Comparison of ENCODE assay signal across 13 cellular contexts in the genomic region with DNA sequence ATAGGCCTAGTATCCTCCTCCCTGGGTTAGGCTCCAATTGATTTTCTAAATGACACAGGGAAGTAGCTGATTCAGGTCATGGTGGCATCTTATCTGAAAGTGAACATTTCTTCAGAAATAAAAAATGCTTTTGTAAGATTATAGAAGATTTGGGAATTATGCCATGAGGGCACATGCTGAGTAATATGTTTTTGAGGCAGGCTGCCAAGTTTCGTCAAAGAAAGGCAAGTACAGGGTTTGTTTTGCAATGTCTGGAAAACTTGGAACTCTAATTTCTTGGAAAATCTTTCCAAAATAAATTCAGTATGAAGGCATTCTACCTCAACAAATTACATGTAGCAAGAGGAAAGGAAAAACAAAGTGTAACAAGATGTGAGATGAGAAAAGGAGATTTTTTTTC.
DNase-seq lines count a peak whose midpoint lies in the region; ATAC-seq, FAIRE-seq and TF ChIP-seq lines count a peak whose summit lies in the region.
"Had no signal": no experiment of that assay in that cellular context is flagged by ENCODE, and none has a peak within 500 bp of the region (broad histone marks: within the 10 kb centered on the region; RNA-seq: fewer than 3 reads in every experiment).

No MANE protein-coding gene starts in this region.

- no peak overlapping the region for H4K8ac ChIP-seq in neuronal stem cell (ENCODE audit: low read depth, low read length)

- H2BK120ac ChIP-seq in neuronal stem cell (ENCODE audit: low read depth, low read length) = no peak overlapping the region

- H3K4me3 ChIP-seq in fibroblast of the aortic adventitia (ENCODE audit: low read depth, low read length) (no peak overlapping the region), neuronal stem cell (ENCODE audit: low read length in 2 of 2) (no peak overlapping the region)

- H3K23ac ChIP-seq in neuronal stem cell (ENCODE audit: low read depth, low read length, poor library complexity) = no peak overlapping the region

- H3K4ac ChIP-seq in neuronal stem cell (ENCODE audit: low read length) = no peak overlapping the region

- FAIRE-seq in GM12892 (lab: Jason Lieb, UNC) = no peak
- FAIRE-seq: GM12891 had no signal

- intact Hi-C loops in left colon (cut with DNase I, micrococcal nuclease) = no loop called here

- no peaks in the 10 kb centered on the region for H3K4me1 ChIP-seq in neuronal stem cell (ENCODE audit: control insufficient read depth in 2 of 2, insufficient read depth in 1 of 2, low read depth in 1 of 2, low read length in 2 of 2)

- ATAC-seq in left colon = no peak
- ATAC-seq: activated T-helper 17 cell treated with anti-CD3 and anti-CD28 coated beads, Interleukin-2, amount 50 U/mL, for 72 hours had no signal

- no peaks in the 10 kb centered on the region for H3K79me1 ChIP-seq in neuronal stem cell (ENCODE audit: low read depth, low read length)

- no peaks in the 10 kb centered on the region for H3K9me3 ChIP-seq in neuronal stem cell (replicated peaks in 1 of 2; ENCODE audit: control insufficient read depth in 2 of 2, insufficient read depth in 1 of 2, low read depth in 1 of 2, low read length in 2 of 2)

- no peak overlapping the region for H4K91ac ChIP-seq in neuronal stem cell (ENCODE audit: low read depth, low read length, poor library complexity)

- TF ChIP-seq CTCF in fibroblast of the aortic adventitia (IDR thresholded peaks at IDR 0.05; ENCODE audit: insufficient read depth, low read length) = no peak

- no peaks in the 10 kb centered on the region for H3K27me3 ChIP-seq in neuronal stem cell (ENCODE audit: control insufficient read depth in 3 of 3, insufficient read depth in 3 of 3, low read depth in 1 of 3, low read length in 3 of 3)

- H2BK12ac ChIP-seq in neuronal stem cell (ENCODE audit: low read length) = no peak overlapping the region

- no peak overlapping the region for H2BK5ac ChIP-seq in neuronal stem cell (ENCODE audit: low read length)

- no peak overlapping the region for H3K27ac ChIP-seq in neuronal stem cell (replicated peaks; ENCODE audit: low read length)

- peak; percentile 22 for DNase-seq in COLO829 (ENCODE audit: low spot score)
- DNase-seq in amniotic epithelial cell (ENCODE audit: low read depth) = peak; percentile 85
- peak; percentile 98 for DNase-seq in fibroblast of the aortic adventitia (ENCODE audit: low read depth)
- peak; percentile 18 for DNase-seq in renal cortical epithelial cell (ENCODE audit: low read depth)
- no peak for DNase-seq in left colon
- no peak for DNase-seq in neuronal stem cell (ENCODE audit: low spot score)
- no peak for DNase-seq in NCI-H1694 treated with DMSO at 0.1 percent for 48 hours (lab: John Stamatoyannopoulos, UW)
- DNase-seq in GM12892 (ENCODE audit: insufficient read length) = no peak
- DNase-seq: activated CD4-positive, CD25-positive, alpha-beta regulatory T cell; CD8-positive, alpha-beta memory T cell; NCI-H2171 had no signal

- H3K9ac ChIP-seq in neuronal stem cell (ENCODE audit: low read depth, low read length, poor library complexity) = no peak overlapping the region

- H3K18ac ChIP-seq in neuronal stem cell (ENCODE audit: low read length) = no peak overlapping the region

- H2BK15ac ChIP-seq in neuronal stem cell (ENCODE audit: low read length) = no peak overlapping the region

- no peak overlapping the region for H2AK5ac ChIP-seq in neuronal stem cell (ENCODE audit: low read depth, low read length)

- WGBS in neuronal stem cell (ENCODE audit: extremely low coverage in 2 of 2, insufficient read length in 2 of 2, insufficient replicate concordance in 1 of 2), 2 donors = no CpG with 5 or more reads among the region's 1 CpG

- TF ChIP-seq POLR2A in GM12892 (IDR thresholded peaks at IDR 0.05; ENCODE audit: low read depth, low read length) = no peak

- H3K14ac ChIP-seq in neuronal stem cell (ENCODE audit: low read length) = no peak overlapping the region

- no peaks in the 10 kb centered on the region for H3K36me3 ChIP-seq in neuronal stem cell (replicated peaks in 1 of 2; ENCODE audit: control insufficient read depth in 2 of 2, insufficient read depth in 2 of 2, low read length in 2 of 2)

- no peak overlapping the region for H3K4me2 ChIP-seq in neuronal stem cell (ENCODE audit: insufficient read depth, low read length, poor library complexity, severe bottlenecking)

- no peak overlapping the region for H2AFZ ChIP-seq in neuronal stem cell (ENCODE audit: low read length)

Comparison
In these comparisons a context has a peak if more than half of its experiments do, and no peak if none do; other contexts are left out.
1. DNase-seq: peak in COLO829 (single experiment), amniotic epithelial cell (single experiment), fibroblast of the aortic adventitia (single experiment) and renal cortical epithelial cell (single experiment); none in left colon (0 of 2), neuronal stem cell (single experiment), NCI-H1694 treated with DMSO at 0.1 percent for 48 hours (single experiment) and GM12892 (single experiment).